Comparison of ENCODE assay signal across 25 cellular contexts in genomic region chr10:16941067-16941466, GRCh38.
DNase-seq lines count a peak whose midpoint lies in the region; ATAC-seq, FAIRE-seq and TF ChIP-seq lines count a peak whose summit lies in the region.
"Had no signal": no experiment of that assay in that cellular context is flagged by ENCODE, and none has a peak within 500 bp of the region (broad histone marks: within the 10 kb centered on the region; RNA-seq: fewer than 3 reads in every experiment).

No MANE protein-coding gene starts in this region.

- no peak overlapping the region for H3K27ac ChIP-seq in HepG2 (ENCODE audit: extremely low read length, insufficient read depth, low read length)
- H3K27ac ChIP-seq in right lobe of liver, result no peak overlapping the region
- H3K27ac ChIP-seq: 22Rv1, BLaER1 had no signal

- 19% methylated on average over 3 of the region's 3 CpGs for WGBS in HepG2 (ENCODE audit: low lambda C conversion rate)
- WGBS in right lobe of liver (ENCODE audit: insufficient coverage, low coverage, low lambda C conversion rate, missing lambda C conversion rate), result 61% methylated on average over 3 of the region's 3 CpGs

- no peak for FAIRE-seq in HepG2 (lab: Jason Lieb, UNC)
- FAIRE-seq: GM12878, GM12892, GM18507 had no signal

- DNase-seq in HepG2 (ENCODE audit: low spot score) (no peak), right lobe of liver (no peak), endothelial cell (ENCODE audit: low spot score) (no peak), putamen (ENCODE audit: low spot score) (no peak)
- DNase-seq: ACHN; BE2C; C1 segment of cervical spinal cord; CD4-positive, alpha-beta memory T cell; CD4-positive, CD25-positive, alpha-beta regulatory T cell; CD8-positive, alpha-beta memory T cell; COR-L47; DMS 273 treated with DMSO at 0.1 percent for 48 hours; DMS153; DMS53; DMS79; DND-41; EL; GDM1 had no signal

- TF ChIP-seq EP300 in HepG2 (IDR thresholded peaks at IDR 0.05; ENCODE audit: low read depth in 2 of 2, low read length in 2 of 2), result no peak
- no peak for TF ChIP-seq EP300 in HepG2 (CRISPR knock-in tag; IDR thresholded peaks at IDR 0.05; ENCODE audit: borderline replicate concordance)

- H3K4me3 ChIP-seq in HepG2 (replicated peaks in 1 of 3; ENCODE audit: insufficient read depth in 1 of 3, low read depth in 2 of 3, low read length in 3 of 3) (no peak overlapping the region), right lobe of liver (no peak overlapping the region)
- H3K4me3 ChIP-seq: BLaER1, GM12878 had no signal

- no peak for TF ChIP-seq RAD21 in HepG2 (CRISPR knock-in tag; IDR thresholded peaks at IDR 0.05)

- H3K27me3 ChIP-seq in HepG2 (ENCODE audit: control insufficient read depth in 1 of 2, insufficient read depth in 2 of 2, low read length in 2 of 2) (no peaks in the 10 kb centered on the region), right lobe of liver (no peaks in the 10 kb centered on the region)
- H3K27me3 ChIP-seq: BE2C, BLaER1 had no signal

- H3K4me2 ChIP-seq in HepG2 (ENCODE audit: low read depth, low read length), result no peak overlapping the region
- H3K4me2 ChIP-seq: BLaER1 had no signal

- H3K4me1 ChIP-seq in HepG2 (ENCODE audit: insufficient read depth, low read length) (no peaks in the 10 kb centered on the region), right lobe of liver (no peaks in the 10 kb centered on the region)

- H3K9ac ChIP-seq in HepG2 (ENCODE audit: insufficient read depth, low read depth, low read length), result no peak overlapping the region
- H3K9ac ChIP-seq: BLaER1 had no signal

- no peak for TF ChIP-seq CTCF in HepG2 (CRISPR knock-in tag; IDR thresholded peaks at IDR 0.05)
- TF ChIP-seq CTCF in right lobe of liver (IDR thresholded peaks at IDR 0.05), result no peak
- TF ChIP-seq CTCF in endothelial cell (IDR thresholded peaks at IDR 0.05; ENCODE audit: unreplicated experiment), result no peak

- POLR2A ChIA-PET in HepG2 (lab: Yijun Ruan, JAX), result no interaction called here

- no peaks in the 10 kb centered on the region for H3K9me3 Mint-ChIP-seq in endothelial cell (ENCODE audit: unreplicated experiment)
- H3K9me3 Mint-ChIP-seq: CD4-positive, alpha-beta memory T cell; CD4-positive, CD25-positive, alpha-beta regulatory T cell; CD8-positive, alpha-beta memory T cell had no signal

- no peaks in the 10 kb centered on the region for H4K20me1 ChIP-seq in HepG2 (ENCODE audit: insufficient read depth, low read length)
- H4K20me1 ChIP-seq: BLaER1 had no signal

- no peaks in the 10 kb centered on the region for H3K79me2 ChIP-seq in HepG2 (ENCODE audit: insufficient read depth, low read length)

- H3K9me3 ChIP-seq in HepG2 (ENCODE audit: low read length), result no peaks in the 10 kb centered on the region
- no peaks in the 10 kb centered on the region for H3K9me3 ChIP-seq in right lobe of liver
- H3K9me3 ChIP-seq: BE2C, BLaER1 had no signal

- in situ Hi-C loops in HepG2 (cut with HindIII; ENCODE audit: extremely low pct_ligation_motif_present, low pct_unique_long_range_greater_than_20kb), result no loop called here

- H2AFZ ChIP-seq in HepG2 (ENCODE audit: low read length), result no peak overlapping the region

- H3K27ac Mint-ChIP-seq in endothelial cell (ENCODE audit: unreplicated experiment), result peak overlapping the region; percentile 15
- H3K27ac Mint-ChIP-seq: CD4-positive, alpha-beta memory T cell; CD4-positive, CD25-positive, alpha-beta regulatory T cell; CD8-positive, alpha-beta memory T cell had no signal

- intact Hi-C loops in HepG2 (cut with micrococcal nuclease; ENCODE audit: unreplicated experiment) (loop anchor here (1.0 kb wide), 1 partner anchor 27 kb away; no protein-coding TSS in a partner anchor), right lobe of liver (cut with DNase I) (no loop called here)

- H3K36me3 Mint-ChIP-seq in endothelial cell (ENCODE audit: low read depth, unreplicated experiment), result no peaks in the 10 kb centered on the region
- H3K36me3 Mint-ChIP-seq: CD14-positive monocyte had no signal

- CTCF ChIA-PET in HepG2 (lab: Yijun Ruan, JAX; ENCODE audit: low intra/inter-chr PET ratio, low total read pairs), result no interaction called here

- TF ChIP-seq POLR2A in HepG2 (IDR thresholded peaks at IDR 0.05; ENCODE audit: insufficient read depth in 1 of 2, low read depth in 2 of 2, low read length in 2 of 2) (no peak), right lobe of liver (IDR thresholded peaks at IDR 0.05) (no peak)

- no TSS peak for BruUV-seq in HepG2 (replicated peaks; lab: Mats Ljungman, UMichigan)

- no peak overlapping the region for H3K4me3 Mint-ChIP-seq in endothelial cell (ENCODE audit: unreplicated experiment)
- H3K4me3 Mint-ChIP-seq: CD14-positive monocyte; CD4-positive, alpha-beta memory T cell; CD8-positive, alpha-beta memory T cell had no signal

- no peaks in the 10 kb centered on the region for H3K27me3 Mint-ChIP-seq in endothelial cell (ENCODE audit: unreplicated experiment)
- H3K27me3 Mint-ChIP-seq: CD4-positive, alpha-beta memory T cell; CD4-positive, CD25-positive, alpha-beta regulatory T cell; CD8-positive, alpha-beta memory T cell had no signal

- ATAC-seq in HepG2 (no peak), right lobe of liver (no peak), GM21528 (IDR thresholded peaks at IDR 0.05; ENCODE audit: low FRiP score, unreplicated experiment) (no peak)
- ATAC-seq: GM12878 had no signal

- H3K36me3 ChIP-seq in HepG2 (replicated peaks in 1 of 2; ENCODE audit: control insufficient read depth in 1 of 2, insufficient read depth in 2 of 2, low read length in 2 of 2), result no peaks in the 10 kb centered on the region
- no peaks in the 10 kb centered on the region for H3K36me3 ChIP-seq in right lobe of liver
- H3K36me3 ChIP-seq: BE2C, BLaER1 had no signal

- peaks cover 10% of the 10 kb centered on the region for H3K4me1 Mint-ChIP-seq in endothelial cell (ENCODE audit: unreplicated experiment)

TF ChIP-seq in HepG2, 621 proteins besides CTCF, POLR2A, EP300 and RAD21:
- TF ChIP-seq ATF7 (IDR thresholded peaks at IDR 0.05) (peak; percentile 40; the same call in 1 of the 2 replicates), ATF7 (CRISPR knock-in tag; IDR thresholded peaks at IDR 0.05) (no peak), ZFP90 (CRISPR knock-in tag; IDR thresholded peaks at IDR 0.05; ENCODE audit: borderline replicate concordance) (no peak), MAFK (conservative IDR thresholded peaks at IDR 0.05 in 1 of 2, IDR thresholded peaks at IDR 0.05 in 1 of 2; ENCODE audit: low read length in 2 of 2) (no peak), ZNF512 (CRISPR knock-in tag; IDR thresholded peaks at IDR 0.05) (no peak), CEBPB (IDR thresholded peaks at IDR 0.05; ENCODE audit: borderline replicate concordance, low read depth, low read length) (peak; percentile 14; the same call in 1 of the 2 replicates)
